In the genomic region with DNA sequence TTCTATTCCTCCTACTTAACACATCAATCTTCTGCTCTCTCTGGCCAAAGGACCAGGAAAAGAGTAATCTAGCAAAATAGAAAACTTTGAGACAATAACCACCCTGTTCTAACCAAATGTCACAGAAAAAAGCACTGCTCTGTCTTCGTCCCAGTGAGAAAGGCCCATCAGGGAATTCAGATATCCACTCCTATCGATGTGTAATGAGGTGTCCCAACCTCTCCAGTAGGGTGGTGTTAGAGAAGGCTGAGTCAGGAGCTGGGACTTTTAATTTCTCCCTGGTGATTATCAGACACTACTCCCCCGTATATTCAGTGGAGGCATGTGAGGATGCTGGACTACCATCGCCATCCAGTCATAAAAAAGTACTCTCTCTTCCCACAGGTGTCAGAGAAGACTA, we compare ENCODE assay signal across 25 cellular contexts.
"Had no signal": no experiment of that assay in that cellular context is flagged by ENCODE, and none has a peak within 500 bp of the region (broad histone marks: within the 10 kb centered on the region; RNA-seq: fewer than 3 reads in every experiment).

No MANE protein-coding gene starts in this region.

- ATAC-seq: esophagus mucosa; gastroesophageal sphincter; left cardiac atrium; left ventricle myocardium superior; mucosa of descending colon; natural killer cell treated with Interleukin-12 subunit alpha and Interleukin-12 subunit beta and Interleukin-15 and Interleukin-18, amount 100 ng/mL, for 72 hours; right lobe of liver; T-helper 17 cell had no signal

- DNase-seq: activated CD4-positive, alpha-beta memory T cell treated with anti-CD3 and anti-CD28 coated beads for 36 hours; activated CD4-positive, alpha-beta T cell treated with anti-CD3 and anti-CD28 coated beads, Interleukin-2, amount 10 ng/mL, durations not matched to agents 24 days and 14 days; activated CD4-positive, CD25-positive, alpha-beta regulatory T cell treated with anti-CD3 and anti-CD28 coated beads, Interleukin-2, amount 50 U/mL, for 72 hours; activated CD8-positive, alpha-beta memory T cell treated with anti-CD3 and anti-CD28 coated beads, Interleukin-2, amount 50 U/mL, for 4 hours; activated effector memory CD4-positive, alpha-beta T cell treated with anti-CD3 and anti-CD28 coated beads, Interleukin-2, amount 50 U/mL, for 16 hours; activated naive CD4-positive, alpha-beta T cell treated with anti-CD3 and anti-CD28 coated beads, Interleukin-2, amount 10 ng/mL, durations not matched to agents 7 days and 5 days; activated naive CD8-positive, alpha-beta T cell treated with anti-CD3 and anti-CD28 coated beads, Interleukin-2, amount 10 ng/mL, durations not matched to agents 7 days and 5 days; activated T-cell treated with anti-CD3 and anti-CD28 coated beads, Interleukin-2, amount 50 U/mL, for 1 hour; amniotic stem cell; caudate nucleus; endodermal cell; islet precursor cell; left cardiac atrium; left ventricle myocardium superior; mucosa of descending colon; right lobe of liver; stimulated activated CD4-positive, alpha-beta T cell treated with anti-CD3 and anti-CD28 coated beads, Interleukin-2, amount 100 ng/mL, for 48 hours; stimulated activated naive CD4-positive, alpha-beta T cell treated with Interleukin-2 at 50 U/mL for 16 hours; T-helper 17 cell; T1000; testis; transverse colon had no signal
